In genomic region chr17:7260601-7261376, GRCh38 we compare ENCODE assay signal across 8 cellular contexts. TPM values are rescaled to one million over a fixed set of nuclear protein-coding genes. Genes with fewer than 3 reads are reported as not detected.
DNase-seq lines count a peak whose midpoint lies in the region; ATAC-seq and TF ChIP-seq lines count a peak whose summit lies in the region.

No MANE protein-coding gene starts in this region.

- H3K36me3 Mint-ChIP-seq in GM23338 (ENCODE audit: low read depth), result peaks cover 46% of the 10 kb centered on the region
- H3K36me3 Mint-ChIP-seq in activated T-helper 2 cell treated with anti-CD3 and anti-CD28 coated beads, Interferon-gamma antibody, Interleukin-2, Interleukin-4, amounts not matched to agents 10 μg/mL and 5 μg/mL and 100 μg/mL, durations not matched to agents 14 hours and 24 hours and 36 hours (ENCODE audit: low read depth), result peaks cover 28% of the 10 kb centered on the region

- H3K4me2 ChIP-seq in GM23338, result peak overlapping the region; percentile 100

- H3K36me3 ChIP-seq in GM23338 (ENCODE audit: insufficient read depth) (peaks cover 15% of the 10 kb centered on the region), left ventricle myocardium inferior (peaks cover 37% of the 10 kb centered on the region)

- CTCF ChIA-PET in GM10248 (lab: Yijun Ruan, JAX), result interaction anchor here (1.6 kb wide), 2 partner anchors 31 to 36 kb away, joined by 4 to 6 read pairs; no protein-coding TSS in a partner anchor

- peak; percentile 40 for ATAC-seq in GM23338
- ATAC-seq in sciatic nerve, result peak; percentile 29
- ATAC-seq in HG02798 (IDR thresholded peaks at IDR 0.05; ENCODE audit: poor library complexity, unreplicated experiment), result no peak
- ATAC-seq in GM19035 (IDR thresholded peaks at IDR 0.05; ENCODE audit: unreplicated experiment), result no peak

- H3K27me3 Mint-ChIP-seq in GM23338 (ENCODE audit: insufficient read depth, low read depth, poor library complexity), result peaks cover 33% of the 10 kb centered on the region
- H3K27me3 Mint-ChIP-seq in activated T-helper 2 cell treated with anti-CD3 and anti-CD28 coated beads, Interferon-gamma antibody, Interleukin-2, Interleukin-4, amounts not matched to agents 10 μg/mL and 5 μg/mL and 100 μg/mL, durations not matched to agents 14 hours and 24 hours and 36 hours (ENCODE audit: low read depth), result peaks cover 25% of the 10 kb centered on the region

- peaks cover 28% of the 10 kb centered on the region for H3K4me1 Mint-ChIP-seq in GM23338
- H3K4me1 Mint-ChIP-seq in activated T-helper 2 cell treated with anti-CD3 and anti-CD28 coated beads, Interferon-gamma antibody, Interleukin-2, Interleukin-4, amounts not matched to agents 10 μg/mL and 5 μg/mL and 100 μg/mL, durations not matched to agents 14 hours and 24 hours and 36 hours (ENCODE audit: low read depth), result peaks cover 16% of the 10 kb centered on the region

- H3F3A ChIP-seq in GM23338 (replicated peaks; ENCODE audit: low read depth), result peaks cover 21% of the 10 kb centered on the region

- peak overlapping the region; percentile 91 for H3K4me3 Mint-ChIP-seq in GM23338
- H3K4me3 Mint-ChIP-seq in activated T-helper 2 cell treated with anti-CD3 and anti-CD28 coated beads, Interferon-gamma antibody, Interleukin-2, Interleukin-4, amounts not matched to agents 10 μg/mL and 5 μg/mL and 100 μg/mL, durations not matched to agents 14 hours and 24 hours and 36 hours (ENCODE audit: low read depth), result peak overlapping the region; percentile 26

- H3K4me3 ChIP-seq in GM23338, result peak overlapping the region; percentile 99
- peak overlapping the region; percentile 68 for H3K4me3 ChIP-seq in left ventricle myocardium inferior

- H3K27ac ChIP-seq in GM23338 (ENCODE audit: low read depth) (peak overlapping the region; percentile 97), left ventricle myocardium inferior (replicated peaks) (peak overlapping the region; percentile 16)

- H2AFZ ChIP-seq in GM23338, result no peak overlapping the region

- peak; percentile 54 for DNase-seq in AG08396 (ENCODE audit: low spot score)
- peak; percentile 94 for DNase-seq in GM23338 (ENCODE audit: low spot score)
- DNase-seq in activated T-helper 2 cell treated with anti-CD3 and anti-CD28 coated beads, Interferon-gamma antibody, Interleukin-2, Interleukin-4, amounts not matched to agents 10 μg/mL and 5 μg/mL and 100 μg/mL, durations not matched to agents 14 hours and 24 hours and 36 hours (ENCODE audit: low spot score), result no peak
- no peak for DNase-seq in left ventricle myocardium inferior
- no peak for DNase-seq in sciatic nerve (ENCODE audit: low spot score)
- DNase-seq in GM10248 (ENCODE audit: extremely low spot score), result no peak

- H3K9me3 Mint-ChIP-seq in GM23338, result no peaks in the 10 kb centered on the region; the same call in 2 of the 3 replicates
- no peaks in the 10 kb centered on the region for H3K9me3 Mint-ChIP-seq in activated T-helper 2 cell treated with anti-CD3 and anti-CD28 coated beads, Interferon-gamma antibody, Interleukin-2, Interleukin-4, amounts not matched to agents 10 μg/mL and 5 μg/mL and 100 μg/mL, durations not matched to agents 14 hours and 24 hours and 36 hours

- peak overlapping the region; percentile 92 for H3K27ac Mint-ChIP-seq in GM23338
- H3K27ac Mint-ChIP-seq in activated T-helper 2 cell treated with anti-CD3 and anti-CD28 coated beads, Interferon-gamma antibody, Interleukin-2, Interleukin-4, amounts not matched to agents 10 μg/mL and 5 μg/mL and 100 μg/mL, durations not matched to agents 14 hours and 24 hours and 36 hours, result no peak overlapping the region

- POLR2A ChIA-PET in GM10248 (lab: Yijun Ruan, JAX), result interaction anchor here (0.6 kb wide), 1 partner anchor 135 kb away, joined by 3 read pairs; no protein-coding TSS in a partner anchor

- peaks cover 27% of the 10 kb centered on the region for H3K79me2 ChIP-seq in GM23338 (replicated peaks; ENCODE audit: insufficient read depth)

- no peaks in the 10 kb centered on the region for H3K9me3 ChIP-seq in left ventricle myocardium inferior (replicated peaks)

- H3K4me1 ChIP-seq in GM23338 (ENCODE audit: insufficient read depth) (peaks cover 9% of the 10 kb centered on the region), left ventricle myocardium inferior (peaks cover 33% of the 10 kb centered on the region)

- H3K27me3 ChIP-seq in GM23338 (ENCODE audit: insufficient read depth) (no peaks in the 10 kb centered on the region), left ventricle myocardium inferior (ENCODE audit: low read depth) (peaks cover 53% of the 10 kb centered on the region)

- H3K9me2 ChIP-seq in GM23338 (ENCODE audit: insufficient read depth), result no peaks in the 10 kb centered on the region

- TF ChIP-seq CTCF in GM23338 (conservative IDR thresholded peaks at IDR 0.05; ENCODE audit: low read depth in 2 of 2) (no peak), left ventricle myocardium inferior (IDR thresholded peaks at IDR 0.05; ENCODE audit: borderline replicate concordance) (no peak), GM10248 (IDR thresholded peaks at IDR 0.05; ENCODE audit: control extremely low read depth, extremely low read depth, low read depth, missing control alignments) (no peak)

- H4K20me1 ChIP-seq in GM23338 (replicated peaks; ENCODE audit: insufficient read depth), result peaks cover 15% of the 10 kb centered on the region; the same call in 1 of the 2 replicates

- intact Hi-C loops in activated T-helper 2 cell treated with anti-CD3 and anti-CD28 coated beads, Interferon-gamma antibody, Interleukin-2, Interleukin-4, amounts not matched to agents 10 μg/mL and 5 μg/mL and 100 μg/mL, durations not matched to agents 14 hours and 24 hours and 36 hours (cut with micrococcal nuclease), result no loop called here
- intact Hi-C loops in left ventricle myocardium inferior (cut with micrococcal nuclease), result no loop called here
- intact Hi-C loops in sciatic nerve (cut with DNase I), result no loop called here

TF ChIP-seq in GM23338, 12 proteins besides CTCF, POLR2A, EP300 and RAD21:
- TF ChIP-seq EZH2 (IDR thresholded peaks at IDR 0.05; ENCODE audit: low read depth, unreplicated experiment) (no peak), POLR2AphosphoS5 (IDR thresholded peaks at IDR 0.05; ENCODE audit: low read depth) (peak; percentile 10; the same call in 1 of the 2 replicates)

RNA-seq across cellular contexts. Expression of gene CLDN7, which starts 1.5 kb away (rescaled TPM):
- 111 and 117 TPM in 2 replicates for total RNA-seq in GM23338 (2014; rRNA removed; shearing (Covaris generic))
- 46.1 and 50.7 TPM in 2 replicates for polyA plus RNA-seq in GM23338 (2016; fragmentation: Nextera tagmentation; extraction: Ambion mirVana)
- 0.21 and 0.41 TPM in 2 replicates for total RNA-seq in activated T-helper 2 cell treated with anti-CD3 and anti-CD28 coated beads, Interferon-gamma antibody, Interleukin-2, Interleukin-4, amounts not matched to agents 10 μg/mL and 5 μg/mL and 100 μg/mL, durations not matched to agents 14 hours and 24 hours and 36 hours
- total RNA-seq in left ventricle myocardium inferior (1.6 TPM), sciatic nerve (4.1 TPM)

RNA-seq across cellular contexts. Expression of gene ELP5, which starts 8.8 kb away (rescaled TPM):
- total RNA-seq in GM23338 (2014; rRNA removed; shearing (Covaris generic)), result 23.2 and 41.4 TPM in 2 replicates
- polyA plus RNA-seq in GM23338 (2016; fragmentation: Nextera tagmentation; extraction: Ambion mirVana), result 38.3 and 40.9 TPM in 2 replicates
- total RNA-seq in activated T-helper 2 cell treated with anti-CD3 and anti-CD28 coated beads, Interferon-gamma antibody, Interleukin-2, Interleukin-4, amounts not matched to agents 10 μg/mL and 5 μg/mL and 100 μg/mL, durations not matched to agents 14 hours and 24 hours and 36 hours, result 64.8 and 65.3 TPM in 2 replicates
- total RNA-seq in left ventricle myocardium inferior (62.5 TPM), sciatic nerve (26.7 TPM)

RNA-seq across cellular contexts. Expression of gene CTDNEP1, which starts 9.3 kb away (rescaled TPM):
- total RNA-seq in GM23338 (2014; rRNA removed; shearing (Covaris generic)), result 93.4 and 109 TPM in 2 replicates
- polyA plus RNA-seq in GM23338 (2016; fragmentation: Nextera tagmentation; extraction: Ambion mirVana), result 48.1 and 55.2 TPM in 2 replicates
- total RNA-seq in activated T-helper 2 cell treated with anti-CD3 and anti-CD28 coated beads, Interferon-gamma antibody, Interleukin-2, Interleukin-4, amounts not matched to agents 10 μg/mL and 5 μg/mL and 100 μg/mL, durations not matched to agents 14 hours and 24 hours and 36 hours, result 170 and 181 TPM in 2 replicates
- total RNA-seq in left ventricle myocardium inferior, result 105 TPM
- 82.0 TPM for total RNA-seq in sciatic nerve

RNA-seq across cellular contexts. Expression of gene GABARAP, which starts 18.5 kb away (rescaled TPM):
- 88.8 and 128 TPM in 2 replicates for total RNA-seq in GM23338 (2014; rRNA removed; shearing (Covaris generic))
- polyA plus RNA-seq in GM23338 (2016; fragmentation: Nextera tagmentation; extraction: Ambion mirVana), result 497 and 520 TPM in 2 replicates
- total RNA-seq in activated T-helper 2 cell treated with anti-CD3 and anti-CD28 coated beads, Interferon-gamma antibody, Interleukin-2, Interleukin-4, amounts not matched to agents 10 μg/mL and 5 μg/mL and 100 μg/mL, durations not matched to agents 14 hours and 24 hours and 36 hours, result 145 and 147 TPM in 2 replicates
- 394 TPM for total RNA-seq in left ventricle myocardium inferior
- 397 TPM for total RNA-seq in sciatic nerve

RNA-seq across cellular contexts. Expression of gene SLC2A4, which starts 20.7 kb away (rescaled TPM):
- total RNA-seq in GM23338 (2014; rRNA removed; shearing (Covaris generic)), result 10.2 and 13.6 TPM in 2 replicates
- 6.3 and 6.9 TPM in 2 replicates for polyA plus RNA-seq in GM23338 (2016; fragmentation: Nextera tagmentation; extraction: Ambion mirVana)
- 0.14 and 0.25 TPM in 2 replicates for total RNA-seq in activated T-helper 2 cell treated with anti-CD3 and anti-CD28 coated beads, Interferon-gamma antibody, Interleukin-2, Interleukin-4, amounts not matched to agents 10 μg/mL and 5 μg/mL and 100 μg/mL, durations not matched to agents 14 hours and 24 hours and 36 hours
- 146 TPM for total RNA-seq in left ventricle myocardium inferior
- total RNA-seq in sciatic nerve, result 6.1 TPM

Comparison
In these comparisons a context has a peak if more than half of its experiments do, and no peak if none do; other contexts are left out.
1. DNase-seq: peak in AG08396 (single experiment) and GM23338 (single experiment); none in activated T-helper 2 cell treated with anti-CD3 and anti-CD28 coated beads, Interferon-gamma antibody, Interleukin-2, Interleukin-4, amounts not matched to agents 10 μg/mL and 5 μg/mL and 100 μg/mL, durations not matched to agents 14 hours and 24 hours and 36 hours (single experiment), left ventricle myocardium inferior (single experiment), sciatic nerve (single experiment) and GM10248 (single experiment).
2. ATAC-seq: peak in GM23338 (single experiment) and sciatic nerve (single experiment); none in HG02798 (single experiment) and GM19035 (single experiment).
3. RNA of gene CLDN7, which starts 1.5 kb away (total RNA-seq): 111 to 117 TPM in GM23338; 4.1 TPM in sciatic nerve (single experiment), 1.6 TPM in left ventricle myocardium inferior (single experiment) and 0.21 to 0.41 TPM in activated T-helper 2 cell treated with anti-CD3 and anti-CD28 coated beads, Interferon-gamma antibody, Interleukin-2, Interleukin-4, amounts not matched to agents 10 μg/mL and 5 μg/mL and 100 μg/mL, durations not matched to agents 14 hours and 24 hours and 36 hours; every median in the first group is over 10 times any median in the second.